20 cellular contexts compared by ENCODE assay signal in genomic region chr1:64038119-64038518, GRCh38.
DNase-seq lines count a peak whose midpoint lies in the region; ATAC-seq and TF ChIP-seq lines count a peak whose summit lies in the region.
"Had no signal": no experiment of that assay in that cellular context is flagged by ENCODE, and none has a peak within 500 bp of the region (broad histone marks: within the 10 kb centered on the region; RNA-seq: fewer than 3 reads in every experiment).

No MANE protein-coding gene starts in this region.

- WGBS in right cardiac atrium = 71% methylated on average over 4 of the region's 4 CpGs

- in situ Hi-C loops in astrocyte of the spinal cord (cut with HindIII; ENCODE audit: low sequenced_read_pairs) = no loop called here

- DNase-seq in M059J (ENCODE audit: low read depth) (peak; percentile 4), astrocyte of the spinal cord (ENCODE audit: low read depth, low spot score) (peak; percentile 18), right cardiac atrium (peak in 1 of 3 donors; percentile 27), substantia nigra (lab: John Stamatoyannopoulos, UW) (no peak), NCI-H2227 (lab: John Stamatoyannopoulos, UW; ENCODE audit: unreplicated experiment) (no peak), occipital lobe (lab: John Stamatoyannopoulos, UW) (no peak)
- DNase-seq in activated CD8-positive, alpha-beta memory T cell treated with anti-CD3 and anti-CD28 coated beads, Interleukin-2, amount 50 U/mL, for 48 hours = no peak
- DNase-seq: activated CD4-positive, alpha-beta T cell treated with anti-CD3 and anti-CD28 coated beads, Interleukin-2, amount 10 ng/mL, durations not matched to agents 24 days and 14 days; activated naive CD8-positive, alpha-beta T cell treated with anti-CD3 and anti-CD28 coated beads, Interleukin-2, amount 10 ng/mL, durations not matched to agents 7 days and 5 days; activated T-cell treated with anti-CD3 and anti-CD28 coated beads, Interleukin-2, amount 50 U/mL, for 48 hours; BE2C; immature natural killer cell; mesendoderm; MM.1S; NCI-H187; NCI-H510A treated with DMSO at 0.1 percent for 48 hours; right lobe of liver; stimulated activated CD4-positive, alpha-beta T cell treated with anti-CD3 and anti-CD28 coated beads, Interleukin-2, amount 100 ng/mL, for 24 hours; T1000 had no signal

- H3K27ac ChIP-seq in right cardiac atrium (ENCODE audit: low read length) (peak overlapping the region; percentile 23), substantia nigra (ENCODE audit: low read depth, low read length, poor library complexity, severe bottlenecking) (peak overlapping the region; percentile 79)
- H3K27ac ChIP-seq: right lobe of liver, SJCRH30 had no signal

- no peaks in the 10 kb centered on the region for H3K9me3 ChIP-seq in right cardiac atrium (ENCODE audit: control insufficient read depth, low read length)
- H3K9me3 ChIP-seq: BE2C, right lobe of liver, SJCRH30 had no signal

- H3K4me3 ChIP-seq in astrocyte of the spinal cord (ENCODE audit: low read depth, low read length) (no peak overlapping the region), right cardiac atrium (ENCODE audit: low read length) (no peak overlapping the region)
- H3K4me3 ChIP-seq: right lobe of liver, SJCRH30 had no signal

- intact Hi-C loops in right cardiac atrium (cut with DNase I) = no loop called here

- no peak for ATAC-seq in right cardiac atrium
- ATAC-seq: right lobe of liver had no signal

- no peaks in the 10 kb centered on the region for H3K27me3 ChIP-seq in right cardiac atrium (ENCODE audit: control insufficient read depth, insufficient read depth)
- H3K27me3 ChIP-seq: BE2C, right lobe of liver, SJCRH30 had no signal

- peaks cover 10% of the 10 kb centered on the region for H3K4me1 ChIP-seq in right cardiac atrium (ENCODE audit: control insufficient read depth, insufficient read depth, low read length)
- H3K4me1 ChIP-seq: right lobe of liver had no signal

- TF ChIP-seq CTCF in astrocyte of the spinal cord (IDR thresholded peaks at IDR 0.05; ENCODE audit: low read depth, low read length) = no peak

Comparison
In these comparisons a context has a peak if more than half of its experiments do, and no peak if none do; other contexts are left out.
1. DNase-seq: peak in M059J (single experiment) and astrocyte of the spinal cord (single experiment); none in substantia nigra (0 of 49), activated CD8-positive, alpha-beta memory T cell treated with anti-CD3 and anti-CD28 coated beads, Interleukin-2, amount 50 U/mL, for 48 hours (single experiment), NCI-H2227 (single experiment) and occipital lobe (single experiment).